19 cellular contexts compared by ENCODE assay signal in genomic region chr9:97698865-97699264, GRCh38.
"Had no signal": no experiment of that assay in that cellular context is flagged by ENCODE, and none has a peak within 500 bp of the region (broad histone marks: within the 10 kb centered on the region; RNA-seq: fewer than 3 reads in every experiment).

No MANE protein-coding gene starts in this region.

- H3K4me3 Mint-ChIP-seq: activated CD4-positive, alpha-beta memory T cell treated with anti-CD3 and anti-CD28 coated beads, Interleukin-2, amount 10 ng/mL, durations not matched to agents 7 days and 5 days; activated CD8-positive, alpha-beta memory T cell treated with anti-CD3 and anti-CD28 coated beads, Interleukin-2, amount 10 ng/mL, durations not matched to agents 7 days and 5 days; WTC11 had no signal

- H3K9me3 Mint-ChIP-seq: activated CD4-positive, alpha-beta memory T cell treated with anti-CD3 and anti-CD28 coated beads, Interleukin-2, amount 10 ng/mL, durations not matched to agents 7 days and 5 days; activated T-helper 17 cell treated with anti-CD3 and anti-CD28 coated beads, Interleukin-2, amount 50 U/mL, for 72 hours; WTC11 had no signal

- H3K27me3 ChIP-seq: ovary, sigmoid colon, tibial artery had no signal

- FAIRE-seq: colon, endometrium, frontal cortex, TTC549 had no signal

- ATAC-seq: activated CD8-positive, alpha-beta memory T cell treated with anti-CD3 and anti-CD28 coated beads, Interleukin-2, amount 10 ng/mL, durations not matched to agents 7 days and 5 days; activated T-helper 17 cell treated with anti-CD3 and anti-CD28 coated beads, Interleukin-2, amount 50 U/mL, for 72 hours; left lung; stimulated activated naive CD8-positive, alpha-beta T cell treated with anti-CD3 and anti-CD28 coated beads, Interleukin-15, Interleukin-2, amounts not matched to agents 100 U/mL and 50 U/mL, for 24 hours; WTC11 had no signal

- H3K36me3 Mint-ChIP-seq: brain, WTC11 had no signal

- H3K27ac Mint-ChIP-seq: activated CD4-positive, alpha-beta memory T cell treated with anti-CD3 and anti-CD28 coated beads, Interleukin-2, amount 10 ng/mL, durations not matched to agents 7 days and 5 days; activated CD8-positive, alpha-beta memory T cell treated with anti-CD3 and anti-CD28 coated beads, Interleukin-2, amount 10 ng/mL, durations not matched to agents 7 days and 5 days; WTC11 had no signal

- H3K27me3 Mint-ChIP-seq: activated T-helper 17 cell treated with anti-CD3 and anti-CD28 coated beads, Interleukin-2, amount 50 U/mL, for 72 hours had no signal

- H3K4me3 ChIP-seq: left lung, ovary, sigmoid colon, tibial artery had no signal

- H3K27ac ChIP-seq: left lung, ovary, sigmoid colon had no signal

- H3K9me3 ChIP-seq: left lung, ovary, sigmoid colon, tibial artery had no signal

- DNase-seq: activated CD4-positive, alpha-beta memory T cell treated with anti-CD3 and anti-CD28 coated beads, Interleukin-2, amount 10 ng/mL, durations not matched to agents 7 days and 5 days; activated CD4-positive, alpha-beta T cell treated with anti-CD3 and anti-CD28 coated beads for 48 hours; activated CD8-positive, alpha-beta memory T cell treated with anti-CD3 and anti-CD28 coated beads, Interleukin-2, amount 10 ng/mL, durations not matched to agents 7 days and 5 days; activated naive CD4-positive, alpha-beta T cell; activated T-cell treated with anti-CD3 and anti-CD28 coated beads, Interleukin-2, amount 50 U/mL, for 1 hour; central memory CD4-positive, alpha-beta T cell; sigmoid colon; stimulated activated naive CD8-positive, alpha-beta T cell treated with anti-CD3 and anti-CD28 coated beads, Interleukin-15, Interleukin-2, amounts not matched to agents 100 U/mL and 50 U/mL, for 24 hours; SW 1271; tibial artery had no signal

- H3K36me3 ChIP-seq: left lung, ovary, sigmoid colon, tibial artery had no signal
